In the genomic region with DNA sequence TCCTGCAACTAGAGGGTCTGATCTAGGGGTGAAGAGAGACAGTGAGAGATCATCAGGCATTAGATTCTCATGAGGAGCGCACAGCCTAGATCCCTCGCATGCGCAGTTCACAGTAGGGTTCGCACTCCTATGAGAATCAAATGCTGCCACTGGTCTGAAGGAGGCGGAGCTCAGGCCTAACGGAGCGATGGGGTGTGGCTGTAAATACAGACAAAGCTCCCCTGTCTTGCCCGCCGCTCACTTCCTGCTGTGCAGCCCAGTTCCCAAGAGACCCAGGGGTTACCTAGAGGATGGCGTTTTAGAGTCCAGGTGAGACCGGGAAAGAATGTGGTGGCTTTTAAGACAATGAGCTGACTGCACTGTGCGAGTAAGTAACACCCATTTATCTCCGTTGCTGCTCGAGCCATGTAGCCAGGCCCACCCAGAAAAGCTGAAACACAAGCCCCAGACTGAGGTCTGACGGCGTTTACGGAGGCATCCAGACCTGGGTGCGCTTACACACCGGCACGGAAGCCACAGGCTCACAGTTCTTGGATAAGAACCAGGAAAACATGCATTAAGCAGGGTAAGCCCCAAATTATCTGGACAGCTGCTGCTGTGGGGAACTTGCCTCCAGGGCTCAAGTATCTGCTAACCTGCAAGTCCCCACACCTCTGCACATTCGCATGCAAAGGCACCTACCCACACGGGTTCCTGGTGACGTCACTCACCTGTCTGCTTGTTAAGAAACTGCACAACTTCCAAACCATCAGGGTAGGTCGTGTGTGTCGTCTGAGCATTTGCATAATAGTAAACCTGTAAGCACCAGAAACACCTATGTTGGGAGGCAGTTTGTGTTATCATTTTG, we compare ENCODE assay signal across 1 cellular context.
TF ChIP-seq lines count a peak whose summit lies in the region.

No MANE protein-coding gene starts in this region.

TF ChIP-seq in HepG2, 621 proteins besides CTCF, POLR2A, EP300 and RAD21 (continued from another document and continues in another):
- TF ChIP-seq, protein P1, sequence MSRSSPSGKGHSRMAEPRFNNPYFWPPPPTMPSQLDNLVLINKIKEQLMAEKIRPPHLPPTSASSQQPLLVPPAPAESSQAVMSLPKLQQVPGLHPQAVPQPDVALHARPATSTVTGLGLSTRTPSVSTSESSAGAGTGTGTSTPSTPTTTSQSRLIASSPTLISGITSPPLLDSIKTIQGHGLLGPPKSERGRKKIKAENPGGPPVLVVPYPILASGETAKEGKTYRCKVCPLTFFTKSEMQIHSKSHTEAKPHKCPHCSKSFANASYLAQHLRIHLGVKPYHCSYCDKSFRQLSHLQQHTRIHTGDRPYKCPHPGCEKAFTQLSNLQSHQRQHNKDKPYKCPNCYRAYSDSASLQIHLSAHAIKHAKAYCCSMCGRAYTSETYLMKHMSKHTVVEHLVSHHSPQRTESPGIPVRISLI (CRISPR knock-in tag; IDR thresholded peaks at IDR 0.05; ENCODE audit: borderline replicate concordance): no peak
- TF ChIP-seq NCOR1 (IDR thresholded peaks at IDR 0.05; ENCODE audit: borderline replicate concordance, low read length) (no peak), ZSCAN25 (CRISPR knock-in tag; IDR thresholded peaks at IDR 0.05) (no peak), THYN1 (CRISPR knock-in tag; IDR thresholded peaks at IDR 0.05; ENCODE audit: borderline replicate concordance, low read depth) (no peak), RFX5 (IDR thresholded peaks at IDR 0.05; ENCODE audit: low read depth, low read length) (no peak), ZFAT (CRISPR knock-in tag; conservative IDR thresholded peaks at IDR 0.05) (no peak), TAF1 (CRISPR knock-in tag; IDR thresholded peaks at IDR 0.05) (peak; percentile 36; the same call in 1 of the 2 replicates), ZFP36L1 (CRISPR knock-in tag; IDR thresholded peaks at IDR 0.05) (no peak), HOXD1 (CRISPR knock-in tag; IDR thresholded peaks at IDR 0.05) (no peak), HNRNPL (IDR thresholded peaks at IDR 0.05; ENCODE audit: low read depth, low read length) (no peak), ZNF468 (CRISPR knock-in tag; IDR thresholded peaks at IDR 0.05) (no peak), TCF7 (IDR thresholded peaks at IDR 0.05; ENCODE audit: low read depth) (no peak), ZNF550 (CRISPR knock-in tag; IDR thresholded peaks at IDR 0.05; ENCODE audit: borderline replicate concordance) (no peak), SALL1 (CRISPR knock-in tag; IDR thresholded peaks at IDR 0.05) (peak; percentile 52), NFKB2 (CRISPR knock-in tag; IDR thresholded peaks at IDR 0.05; ENCODE audit: borderline replicate concordance) (0 out of 2 replicates have a peak, but pooled peaks have one; percentile 31), KDM3A (CRISPR knock-in tag; IDR thresholded peaks at IDR 0.05; ENCODE audit: low read depth) (no peak), ELF1 (CRISPR knock-in tag; IDR thresholded peaks at IDR 0.05) (peak; percentile 59), ATF7 (IDR thresholded peaks at IDR 0.05) (peak; percentile 92), ATF7 (CRISPR knock-in tag; IDR thresholded peaks at IDR 0.05) (0 out of 2 replicates have a peak, but pooled peaks have one; percentile 5), ZNF589 (CRISPR knock-in tag; conservative IDR thresholded peaks at IDR 0.05) (no peak), ZNF501 (CRISPR knock-in tag; IDR thresholded peaks at IDR 0.05) (peak; percentile 30; the same call in 1 of the 2 replicates), FLYWCH1 (CRISPR knock-in tag; IDR thresholded peaks at IDR 0.05) (no peak), CREM (IDR thresholded peaks at IDR 0.05) (0 out of 2 replicates have a peak, but pooled peaks have one; percentile 21), CREM (CRISPR knock-in tag; IDR thresholded peaks at IDR 0.05) (no peak), PHF5A (CRISPR knock-in tag; IDR thresholded peaks at IDR 0.05; ENCODE audit: low read depth, unreplicated experiment) (no peak), ZFP90 (CRISPR knock-in tag; IDR thresholded peaks at IDR 0.05; ENCODE audit: borderline replicate concordance) (0 out of 2 replicates have a peak, but pooled peaks have one; percentile 46)
- TF ChIP-seq, protein P2, sequence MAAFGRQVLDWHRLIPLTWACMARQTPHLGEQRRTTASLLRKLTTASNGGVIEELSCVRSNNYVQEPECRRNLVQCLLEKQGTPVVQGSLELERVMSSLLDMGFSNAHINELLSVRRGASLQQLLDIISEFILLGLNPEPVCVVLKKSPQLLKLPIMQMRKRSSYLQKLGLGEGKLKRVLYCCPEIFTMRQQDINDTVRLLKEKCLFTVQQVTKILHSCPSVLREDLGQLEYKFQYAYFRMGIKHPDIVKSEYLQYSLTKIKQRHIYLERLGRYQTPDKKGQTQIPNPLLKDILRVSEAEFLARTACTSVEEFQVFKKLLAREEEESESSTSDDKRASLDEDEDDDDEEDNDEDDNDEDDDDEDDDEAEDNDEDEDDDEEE (CRISPR knock-in tag; IDR thresholded peaks at IDR 0.05): no peak
- TF ChIP-seq, protein P3, sequence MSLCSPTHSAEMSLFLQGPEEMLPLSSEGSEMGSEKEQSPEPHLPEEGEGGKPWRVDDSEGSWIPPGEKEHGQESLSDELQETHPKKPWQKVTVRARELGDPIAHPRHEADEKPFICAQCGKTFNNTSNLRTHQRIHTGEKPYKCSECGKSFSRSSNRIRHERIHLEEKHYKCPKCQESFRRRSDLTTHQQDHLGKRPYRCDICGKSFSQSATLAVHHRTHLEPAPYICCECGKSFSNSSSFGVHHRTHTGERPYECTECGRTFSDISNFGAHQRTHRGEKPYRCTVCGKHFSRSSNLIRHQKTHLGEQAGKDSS (CRISPR knock-in tag; IDR thresholded peaks at IDR 0.05; ENCODE audit: borderline replicate concordance, low read depth): peak; percentile 56; the same call in 1 of the 2 replicates
- TF ChIP-seq, protein P4, sequence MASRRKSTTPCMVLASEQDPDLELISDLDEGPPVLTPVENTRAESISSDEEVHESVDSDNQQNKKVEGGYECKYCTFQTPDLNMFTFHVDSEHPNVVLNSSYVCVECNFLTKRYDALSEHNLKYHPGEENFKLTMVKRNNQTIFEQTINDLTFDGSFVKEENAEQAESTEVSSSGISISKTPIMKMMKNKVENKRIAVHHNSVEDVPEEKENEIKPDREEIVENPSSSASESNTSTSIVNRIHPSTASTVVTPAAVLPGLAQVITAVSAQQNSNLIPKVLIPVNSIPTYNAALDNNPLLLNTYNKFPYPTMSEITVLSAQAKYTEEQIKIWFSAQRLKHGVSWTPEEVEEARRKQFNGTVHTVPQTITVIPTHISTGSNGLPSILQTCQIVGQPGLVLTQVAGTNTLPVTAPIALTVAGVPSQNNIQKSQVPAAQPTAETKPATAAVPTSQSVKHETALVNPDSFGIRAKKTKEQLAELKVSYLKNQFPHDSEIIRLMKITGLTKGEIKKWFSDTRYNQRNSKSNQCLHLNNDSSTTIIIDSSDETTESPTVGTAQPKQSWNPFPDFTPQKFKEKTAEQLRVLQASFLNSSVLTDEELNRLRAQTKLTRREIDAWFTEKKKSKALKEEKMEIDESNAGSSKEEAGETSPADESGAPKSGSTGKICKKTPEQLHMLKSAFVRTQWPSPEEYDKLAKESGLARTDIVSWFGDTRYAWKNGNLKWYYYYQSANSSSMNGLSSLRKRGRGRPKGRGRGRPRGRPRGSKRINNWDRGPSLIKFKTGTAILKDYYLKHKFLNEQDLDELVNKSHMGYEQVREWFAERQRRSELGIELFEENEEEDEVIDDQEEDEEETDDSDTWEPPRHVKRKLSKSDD (CRISPR knock-in tag; IDR thresholded peaks at IDR 0.05; ENCODE audit: low read depth): no peak
- TF ChIP-seq, protein P5, sequence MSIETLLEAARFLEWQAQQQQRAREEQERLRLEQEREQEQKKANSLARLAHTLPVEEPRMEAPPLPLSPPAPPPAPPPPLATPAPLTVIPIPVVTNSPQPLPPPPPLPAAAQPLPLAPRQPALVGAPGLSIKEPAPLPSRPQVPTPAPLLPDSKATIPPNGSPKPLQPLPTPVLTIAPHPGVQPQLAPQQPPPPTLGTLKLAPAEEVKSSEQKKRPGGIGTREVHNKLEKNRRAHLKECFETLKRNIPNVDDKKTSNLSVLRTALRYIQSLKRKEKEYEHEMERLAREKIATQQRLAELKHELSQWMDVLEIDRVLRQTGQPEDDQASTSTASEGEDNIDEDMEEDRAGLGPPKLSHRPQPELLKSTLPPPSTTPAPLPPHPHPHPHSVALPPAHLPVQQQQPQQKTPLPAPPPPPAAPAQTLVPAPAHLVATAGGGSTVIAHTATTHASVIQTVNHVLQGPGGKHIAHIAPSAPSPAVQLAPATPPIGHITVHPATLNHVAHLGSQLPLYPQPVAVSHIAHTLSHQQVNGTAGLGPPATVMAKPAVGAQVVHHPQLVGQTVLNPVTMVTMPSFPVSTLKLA (IDR thresholded peaks at IDR 0.05): no peak
- TF ChIP-seq, protein P6, sequence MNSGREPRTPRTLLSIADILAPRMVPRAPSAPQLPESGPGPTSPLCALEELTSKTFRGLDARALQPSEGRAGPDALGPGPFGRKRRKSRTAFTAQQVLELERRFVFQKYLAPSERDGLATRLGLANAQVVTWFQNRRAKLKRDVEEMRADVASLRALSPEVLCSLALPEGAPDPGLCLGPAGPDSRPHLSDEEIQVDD (CRISPR knock-in tag; IDR thresholded peaks at IDR 0.05; ENCODE audit: borderline replicate concordance): no peak
- TF ChIP-seq, protein P7, sequence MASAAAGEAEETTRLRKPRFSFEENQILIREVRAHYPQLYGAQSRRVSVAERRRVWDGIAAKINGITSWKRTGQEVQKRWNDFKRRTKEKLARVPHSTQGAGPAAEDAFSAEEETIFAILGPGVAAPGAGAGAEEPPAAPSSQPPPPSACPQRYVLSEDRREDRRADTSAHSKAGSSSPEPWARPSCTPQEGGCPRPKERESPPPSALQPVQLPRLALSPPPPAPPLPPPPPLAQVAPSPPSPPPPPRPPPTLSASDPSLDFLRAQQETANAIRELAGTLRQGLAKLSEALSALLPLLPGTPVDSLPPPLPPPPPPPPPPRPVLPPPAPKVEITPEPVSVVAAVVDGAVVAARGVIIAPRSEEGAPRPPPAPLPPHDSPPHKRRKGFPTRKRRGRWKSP (CRISPR knock-in tag; IDR thresholded peaks at IDR 0.05): 0 out of 2 replicates have a peak, but pooled peaks have one; percentile 23
- TF ChIP-seq, protein P8, sequence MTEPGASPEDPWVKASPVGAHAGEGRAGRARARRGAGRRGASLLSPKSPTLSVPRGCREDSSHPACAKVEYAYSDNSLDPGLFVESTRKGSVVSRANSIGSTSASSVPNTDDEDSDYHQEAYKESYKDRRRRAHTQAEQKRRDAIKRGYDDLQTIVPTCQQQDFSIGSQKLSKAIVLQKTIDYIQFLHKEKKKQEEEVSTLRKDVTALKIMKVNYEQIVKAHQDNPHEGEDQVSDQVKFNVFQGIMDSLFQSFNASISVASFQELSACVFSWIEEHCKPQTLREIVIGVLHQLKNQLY (CRISPR knock-in tag; IDR thresholded peaks at IDR 0.05): no peak
- TF ChIP-seq, protein P9, sequence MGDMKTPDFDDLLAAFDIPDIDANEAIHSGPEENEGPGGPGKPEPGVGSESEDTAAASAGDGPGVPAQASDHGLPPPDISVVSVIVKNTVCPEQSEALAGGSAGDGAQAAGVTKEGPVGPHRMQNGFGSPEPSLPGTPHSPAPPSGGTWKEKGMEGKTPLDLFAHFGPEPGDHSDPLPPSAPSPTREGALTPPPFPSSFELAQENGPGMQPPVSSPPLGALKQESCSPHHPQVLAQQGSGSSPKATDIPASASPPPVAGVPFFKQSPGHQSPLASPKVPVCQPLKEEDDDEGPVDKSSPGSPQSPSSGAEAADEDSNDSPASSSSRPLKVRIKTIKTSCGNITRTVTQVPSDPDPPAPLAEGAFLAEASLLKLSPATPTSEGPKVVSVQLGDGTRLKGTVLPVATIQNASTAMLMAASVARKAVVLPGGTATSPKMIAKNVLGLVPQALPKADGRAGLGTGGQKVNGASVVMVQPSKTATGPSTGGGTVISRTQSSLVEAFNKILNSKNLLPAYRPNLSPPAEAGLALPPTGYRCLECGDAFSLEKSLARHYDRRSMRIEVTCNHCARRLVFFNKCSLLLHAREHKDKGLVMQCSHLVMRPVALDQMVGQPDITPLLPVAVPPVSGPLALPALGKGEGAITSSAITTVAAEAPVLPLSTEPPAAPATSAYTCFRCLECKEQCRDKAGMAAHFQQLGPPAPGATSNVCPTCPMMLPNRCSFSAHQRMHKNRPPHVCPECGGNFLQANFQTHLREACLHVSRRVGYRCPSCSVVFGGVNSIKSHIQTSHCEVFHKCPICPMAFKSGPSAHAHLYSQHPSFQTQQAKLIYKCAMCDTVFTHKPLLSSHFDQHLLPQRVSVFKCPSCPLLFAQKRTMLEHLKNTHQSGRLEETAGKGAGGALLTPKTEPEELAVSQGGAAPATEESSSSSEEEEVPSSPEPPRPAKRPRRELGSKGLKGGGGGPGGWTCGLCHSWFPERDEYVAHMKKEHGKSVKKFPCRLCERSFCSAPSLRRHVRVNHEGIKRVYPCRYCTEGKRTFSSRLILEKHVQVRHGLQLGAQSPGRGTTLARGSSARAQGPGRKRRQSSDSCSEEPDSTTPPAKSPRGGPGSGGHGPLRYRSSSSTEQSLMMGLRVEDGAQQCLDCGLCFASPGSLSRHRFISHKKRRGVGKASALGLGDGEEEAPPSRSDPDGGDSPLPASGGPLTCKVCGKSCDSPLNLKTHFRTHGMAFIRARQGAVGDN (CRISPR knock-in tag; IDR thresholded peaks at IDR 0.05): peak; percentile 45
- TF ChIP-seq, protein P10, sequence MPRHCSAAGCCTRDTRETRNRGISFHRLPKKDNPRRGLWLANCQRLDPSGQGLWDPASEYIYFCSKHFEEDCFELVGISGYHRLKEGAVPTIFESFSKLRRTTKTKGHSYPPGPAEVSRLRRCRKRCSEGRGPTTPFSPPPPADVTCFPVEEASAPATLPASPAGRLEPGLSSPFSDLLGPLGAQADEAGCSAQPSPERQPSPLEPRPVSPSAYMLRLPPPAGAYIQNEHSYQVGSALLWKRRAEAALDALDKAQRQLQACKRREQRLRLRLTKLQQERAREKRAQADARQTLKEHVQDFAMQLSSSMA (CRISPR knock-in tag; IDR thresholded peaks at IDR 0.05): no peak
